ENCODE assay signal across 21 cellular contexts in the genomic region with DNA sequence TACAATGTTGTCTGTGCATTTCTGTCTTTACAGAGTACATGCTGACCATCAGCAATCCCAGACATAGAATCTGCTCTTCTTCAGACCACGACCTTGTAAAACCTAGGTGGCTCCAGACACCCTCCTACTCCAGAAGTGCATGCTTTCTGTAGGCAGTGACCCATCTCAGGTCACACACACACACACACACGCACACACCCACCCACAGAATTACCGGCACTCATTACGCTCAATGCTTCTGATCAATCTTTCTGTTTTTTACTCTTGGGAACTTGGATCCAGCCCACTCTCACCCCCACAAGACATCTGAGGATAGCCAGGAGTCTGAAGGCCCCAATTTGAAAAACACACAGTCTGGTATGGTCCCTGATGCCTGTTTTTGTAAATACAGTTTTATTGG.
"Had no signal": no experiment of that assay in that cellular context is flagged by ENCODE, and none has a peak within 500 bp of the region (broad histone marks: within the 10 kb centered on the region; RNA-seq: fewer than 3 reads in every experiment).

No MANE protein-coding gene starts in this region.

- H3K36me3 Mint-ChIP-seq: mesothelial cell of epicardium; naive B cell; natural killer cell; stimulated activated memory B cell treated with anti-CD40 and anti-IgM and Interleukin-4, amounts not matched to agents 10 μg/mL and 1 μg/mL and 100 μg/mL, for 72 hours had no signal

- FAIRE-seq: pancreas had no signal

- H3K27ac ChIP-seq: pancreas, skin epidermis, tibial nerve, upper lobe of left lung, vagina had no signal

- H3K4me3 Mint-ChIP-seq: mesothelial cell of epicardium; naive B cell; natural killer cell; nephron progenitor cell; stimulated activated memory B cell treated with anti-CD40 and anti-IgM and Interleukin-4, amounts not matched to agents 10 μg/mL and 1 μg/mL and 100 μg/mL, for 72 hours; stimulated activated naive CD8-positive, alpha-beta T cell treated with anti-CD3 and anti-CD28 coated beads, Interleukin-15, amount 100 ng/mL, for 72 hours had no signal

- DNase-seq: hypothalamus; left ventricle myocardium inferior; mesendoderm; naive B cell; natural killer cell; nephron progenitor cell; pancreas; right cardiac atrium; stimulated activated CD4-positive, alpha-beta T cell treated with anti-CD3 and anti-CD28 coated beads, Interleukin-4, amount 100 ng/mL, for 4 hours; stimulated activated CD8-positive, alpha-beta memory T cell treated with anti-CD3 and anti-CD28 coated beads, Interleukin-4, amount 100 ng/mL, for 48 hours; stimulated activated naive CD4-positive, alpha-beta T cell treated with Interleukin-2 at 50 U/mL for 16 hours; stimulated activated naive CD8-positive, alpha-beta T cell treated with anti-CD3 and anti-CD28 coated beads, Interleukin-15, amount 100 ng/mL, for 72 hours; substantia nigra; upper lobe of left lung had no signal

- H3K27me3 ChIP-seq: pancreas, tibial nerve, upper lobe of left lung, vagina had no signal

- H3K4me3 ChIP-seq: left ventricle myocardium inferior, lung, pancreas, skin epidermis, tibial nerve, upper lobe of left lung, vagina had no signal

- H3K9me3 ChIP-seq: pancreas, upper lobe of left lung, vagina had no signal

- H3K36me3 ChIP-seq: left ventricle myocardium inferior, pancreas, tibial nerve, upper lobe of left lung, vagina had no signal

- H3K4me1 Mint-ChIP-seq: natural killer cell; stimulated activated memory B cell treated with anti-CD40 and anti-IgM and Interleukin-4, amounts not matched to agents 10 μg/mL and 1 μg/mL and 100 μg/mL, for 72 hours had no signal

- H3K9me3 Mint-ChIP-seq: mesothelial cell of epicardium; natural killer cell; nephron progenitor cell; stimulated activated memory B cell treated with anti-CD40 and anti-IgM and Interleukin-4, amounts not matched to agents 10 μg/mL and 1 μg/mL and 100 μg/mL, for 72 hours; stimulated activated naive CD8-positive, alpha-beta T cell treated with anti-CD3 and anti-CD28 coated beads, Interleukin-15, amount 100 ng/mL, for 72 hours had no signal

- ATAC-seq: natural killer cell; pancreas; right cardiac atrium; sciatic nerve; stimulated activated memory B cell treated with anti-CD40 and anti-IgM and Interleukin-4, amounts not matched to agents 10 μg/mL and 1 μg/mL and 100 μg/mL, for 72 hours; stimulated activated naive CD8-positive, alpha-beta T cell treated with anti-CD3 and anti-CD28 coated beads, Interleukin-15, amount 100 ng/mL, for 72 hours had no signal

- H3K27ac Mint-ChIP-seq: mesothelial cell of epicardium; natural killer cell; nephron progenitor cell; stimulated activated memory B cell treated with anti-CD40 and anti-IgM and Interleukin-4, amounts not matched to agents 10 μg/mL and 1 μg/mL and 100 μg/mL, for 72 hours; stimulated activated naive CD8-positive, alpha-beta T cell treated with anti-CD3 and anti-CD28 coated beads, Interleukin-15, amount 100 ng/mL, for 72 hours had no signal
